ENCODE assay signal across 8 cellular contexts in genomic region chr7:101125989-101126650, GRCh38. TPM values are rescaled to one million over a fixed set of nuclear protein-coding genes. Genes with fewer than 3 reads are reported as not detected.
DNase-seq lines count a peak whose midpoint lies in the region; ATAC-seq and TF ChIP-seq lines count a peak whose summit lies in the region.

No MANE protein-coding gene starts in this region.

- peak overlapping the region; percentile 76 for H3K4me3 Mint-ChIP-seq in MCF 10A (ENCODE audit: unreplicated experiment)

- no peak overlapping the region for H3K4me3 ChIP-seq in lower leg skin (ENCODE audit: low read depth, poor library complexity, severe bottlenecking)

- TF ChIP-seq CTCF in MCF 10A (IDR thresholded peaks at IDR 0.05; ENCODE audit: unreplicated experiment) = no peak
- TF ChIP-seq CTCF in lower leg skin (IDR thresholded peaks at IDR 0.05) = peak in 1 of 3 donors; percentile 89

- BruUV-seq in MCF 10A (replicated peaks; lab: Mats Ljungman, UMichigan) = no TSS peak

- CTCF ChIA-PET in MCF 10A (lab: Yijun Ruan, JAX) = interaction anchor here (0.6 to 1.5 kb wide), 8 partner anchors 15 to 228 kb away, joined by 3 to 4 read pairs (median 3); partner anchors contain the start of gene TRIM56

- H3K9me3 Mint-ChIP-seq in MCF 10A (ENCODE audit: unreplicated experiment) = no peaks in the 10 kb centered on the region

- no peaks in the 10 kb centered on the region for H3K27me3 Mint-ChIP-seq in MCF 10A (ENCODE audit: insufficient read depth, unreplicated experiment)

- WGBS in lower leg skin, 2 donors = 20 to 24% methylated on average over 15 of the region's 15 CpGs

- H3K36me3 Mint-ChIP-seq in MCF 10A (ENCODE audit: insufficient read depth, unreplicated experiment) = peaks cover 22% of the 10 kb centered on the region

- H3K4me1 Mint-ChIP-seq in MCF 10A (ENCODE audit: insufficient read depth, unreplicated experiment) = peaks cover 47% of the 10 kb centered on the region

- DNase-seq in activated gamma-delta T cell (lab: John Stamatoyannopoulos, UW) (peak; percentile 17), activated gamma-delta T cell treated with Interleukin-2 at 50 U/mL for 16 hours (no peak), LHCN-M2 (ENCODE audit: low read depth) (peak; percentile 90), MCF 10A (ENCODE audit: unreplicated experiment) (peak; percentile 88), lower leg skin (ENCODE audit: low spot score in 2 of 2) (peak; percentile 38 to 92), ureter (ENCODE audit: low spot score) (peak; percentile 76), NCI-H524 (lab: John Stamatoyannopoulos, UW) (no peak)

- H3K27ac Mint-ChIP-seq in MCF 10A (ENCODE audit: low read depth, unreplicated experiment) = peak overlapping the region; percentile 85

- POLR2A ChIA-PET in MCF 10A (lab: Yijun Ruan, JAX) = interaction anchor here (0.7 to 3.6 kb wide), 16 partner anchors 9 to 698 kb away, joined by 3 to 24 read pairs (median 4); partner anchors contain the start of genes PLOD3, TRIM56, UFSP1 and ZCWPW1

- intact Hi-C loops in MCF 10A (cut with micrococcal nuclease) = loop anchor here (2.0 kb wide), 1 partner anchor 25 kb away; no protein-coding TSS in a partner anchor
- intact Hi-C loops in lower leg skin (cut with DNase I; ENCODE audit: low total_unique reads) = no loop called here

- TF ChIP-seq POLR2A in lower leg skin (IDR thresholded peaks at IDR 0.05) = no peak

- no peak for ATAC-seq in HG03095 (IDR thresholded peaks at IDR 0.05; ENCODE audit: unreplicated experiment)

RNA-seq across cellular contexts. Expression of gene SERPINE1, which starts 0.8 kb away (rescaled TPM):
- total RNA-seq in LHCN-M2 (2014; rRNA removed) (1,980 and 3,258 TPM in 2 replicates), MCF 10A (2022) (56.7 and 80.6 TPM in 2 replicates), lower leg skin (1 to 10 TPM; 4.8 to 9.4 (median 8.9) TPM), ureter (4.3 TPM)
- polyA plus RNA-seq in LHCN-M2 (2012) = 2,374 TPM

RNA-seq across cellular contexts. Expression of gene AP1S1, which starts 28.2 kb away (rescaled TPM):
- 286 and 412 TPM in 2 replicates for total RNA-seq in LHCN-M2 (2014; rRNA removed)
- 339 TPM for polyA plus RNA-seq in LHCN-M2 (2012)
- total RNA-seq in MCF 10A (2022) = 72.1 and 72.5 TPM in 2 replicates
- 10 to 100 TPM; 52.9 to 81.2 (median 61.2) TPM for total RNA-seq in lower leg skin
- total RNA-seq in ureter = 50.5 TPM

RNA-seq across cellular contexts. Expression of gene VGF, which starts 39.2 kb away (rescaled TPM):
- total RNA-seq in LHCN-M2 (2014; rRNA removed) = 0.45 and 0.69 TPM in 2 replicates
- polyA plus RNA-seq in LHCN-M2 (2012) = 0.17 TPM
- total RNA-seq in MCF 10A (2022) = 11.2 and 12.8 TPM in 2 replicates
- total RNA-seq in lower leg skin = 1 to 10 TPM in 2 of 4 donors, under 1 TPM in 1, not detected in 1; 0.91 to 6.3 (median 2.5) TPM
- total RNA-seq in ureter = not detected

RNA-seq across cellular contexts. Expression of gene TRIM56, which starts 40.8 kb away (rescaled TPM):
- 14.5 and 16.2 TPM in 2 replicates for total RNA-seq in LHCN-M2 (2014; rRNA removed)
- 15.9 TPM for polyA plus RNA-seq in LHCN-M2 (2012)
- 29.6 and 36.8 TPM in 2 replicates for total RNA-seq in MCF 10A (2022)
- 10 to 100 TPM; 13.9 to 22.2 (median 17.3) TPM for total RNA-seq in lower leg skin
- total RNA-seq in ureter = 57.3 TPM

RNA-seq across cellular contexts. Expression of gene NAT16, which starts 54.0 kb away (rescaled TPM):
- total RNA-seq in LHCN-M2 (2014; rRNA removed) = not detected in 2 replicates
- polyA plus RNA-seq in LHCN-M2 (2012) = 0.06 TPM
- not detected in 2 replicates for total RNA-seq in MCF 10A (2022)
- not detected for total RNA-seq in lower leg skin
- total RNA-seq in ureter = not detected

Comparison
In these comparisons a context has a peak if more than half of its experiments do, and no peak if none do; other contexts are left out.
1. DNase-seq: peak in activated gamma-delta T cell (single experiment), LHCN-M2 (single experiment), MCF 10A (single experiment), lower leg skin (2 of 2) and ureter (single experiment); none in activated gamma-delta T cell treated with Interleukin-2 at 50 U/mL for 16 hours (single experiment) and NCI-H524 (0 of 2).
2. RNA of gene SERPINE1, which starts 0.8 kb away (total RNA-seq): 1,980 to 3,258 TPM in LHCN-M2; 56.7 to 80.6 TPM in MCF 10A, 4.8 to 9.4 TPM in lower leg skin and 4.3 TPM in ureter (single experiment); every median in the first group is over 10 times any median in the second.